23 cellular contexts compared by ENCODE assay signal in the genomic region with DNA sequence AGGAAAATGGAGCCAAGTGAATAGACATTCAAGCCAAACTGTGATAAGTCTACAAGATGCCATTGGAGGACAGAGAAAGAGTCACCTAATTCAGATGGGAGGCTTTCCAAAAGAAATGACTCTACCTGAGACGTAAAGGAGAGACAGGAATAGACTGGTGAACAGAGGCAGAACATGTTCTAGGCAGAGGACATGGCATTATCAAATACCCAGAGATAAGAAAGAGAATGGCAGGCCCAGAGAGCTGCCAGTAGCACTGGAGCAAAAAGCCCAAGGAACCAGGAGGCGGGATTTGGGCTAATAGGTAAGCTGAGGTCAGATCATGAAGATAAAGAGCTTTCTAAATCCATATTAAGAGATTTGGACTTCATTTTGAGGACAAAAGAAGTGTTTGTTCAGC.
DNase-seq lines count a peak whose midpoint lies in the region; ATAC-seq, FAIRE-seq and TF ChIP-seq lines count a peak whose summit lies in the region.
"Had no signal": no experiment of that assay in that cellular context is flagged by ENCODE, and none has a peak within 500 bp of the region (broad histone marks: within the 10 kb centered on the region; RNA-seq: fewer than 3 reads in every experiment).

No MANE protein-coding gene starts in this region.

- ATAC-seq in Right ventricle myocardium inferior (peak; percentile 82), right cardiac atrium (peak; percentile 49 to 64), HepG2 (no peak)
- ATAC-seq: GM23338, HCT116 had no signal

- H3K4me3 ChIP-seq in left ventricle myocardium inferior (no peak overlapping the region), right cardiac atrium (ENCODE audit: low read length) (no peak overlapping the region), HepG2 (replicated peaks in 1 of 3; ENCODE audit: insufficient read depth in 1 of 3, low read depth in 2 of 3, low read length in 3 of 3) (no peak overlapping the region), adrenal gland (no peak overlapping the region)
- H3K4me3 ChIP-seq: BLaER1, GM23338 had no signal

- no peak overlapping the region for H3K4me2 ChIP-seq in HepG2 (ENCODE audit: low read depth, low read length)
- H3K4me2 ChIP-seq: BLaER1, GM23338 had no signal

- TF ChIP-seq EP300 in HepG2 (IDR thresholded peaks at IDR 0.05; ENCODE audit: low read depth in 2 of 2, low read length in 2 of 2) (no peak), HepG2 (CRISPR knock-in tag; IDR thresholded peaks at IDR 0.05; ENCODE audit: borderline replicate concordance) (no peak)

- H3K79me2 ChIP-seq in HepG2 (ENCODE audit: insufficient read depth, low read length) = no peaks in the 10 kb centered on the region

- H3K9ac ChIP-seq in HepG2 (ENCODE audit: insufficient read depth, low read depth, low read length) = no peak overlapping the region
- H3K9ac ChIP-seq: BLaER1 had no signal

- TF ChIP-seq CTCF in left ventricle myocardium inferior (IDR thresholded peaks at IDR 0.05; ENCODE audit: borderline replicate concordance) = no peak
- TF ChIP-seq CTCF in HepG2 (CRISPR knock-in tag; IDR thresholded peaks at IDR 0.05) = no peak
- no peak for TF ChIP-seq CTCF in adrenal gland (IDR thresholded peaks at IDR 0.05)

- TF ChIP-seq POLR2A in HepG2 (IDR thresholded peaks at IDR 0.05; ENCODE audit: insufficient read depth in 1 of 2, low read depth in 2 of 2, low read length in 2 of 2) (no peak), adrenal gland (IDR thresholded peaks at IDR 0.05) (no peak)

- no peaks in the 10 kb centered on the region for H3K36me3 ChIP-seq in left ventricle myocardium inferior
- no peaks in the 10 kb centered on the region for H3K36me3 ChIP-seq in HepG2 (replicated peaks in 1 of 2; ENCODE audit: control insufficient read depth in 1 of 2, insufficient read depth in 2 of 2, low read length in 2 of 2)
- no peaks in the 10 kb centered on the region for H3K36me3 ChIP-seq in adrenal gland (replicated peaks in 1 of 2)
- H3K36me3 ChIP-seq: BLaER1 had no signal

- H3K4me1 ChIP-seq in left ventricle myocardium inferior (peaks cover 65% of the 10 kb centered on the region), right cardiac atrium (ENCODE audit: control insufficient read depth, insufficient read depth, low read length) (peaks cover 2% of the 10 kb centered on the region), HepG2 (ENCODE audit: insufficient read depth, low read length) (no peaks in the 10 kb centered on the region), adrenal gland (replicated peaks in 1 of 2) (no peaks in the 10 kb centered on the region)
- H3K4me1 ChIP-seq: BLaER1 had no signal

- DNase-seq in Right ventricle myocardium inferior (ENCODE audit: missing footprints) (no peak), cardiac septum (ENCODE audit: low spot score) (no peak), left ventricle myocardium inferior (no peak), right cardiac atrium (no peak), T1000 (lab: John Stamatoyannopoulos, UW) (no peak), HepG2 (ENCODE audit: low spot score) (no peak), adrenal gland (no peak), midbrain (lab: John Stamatoyannopoulos, UW) (no peak)
- DNase-seq: CD4-positive, alpha-beta T cell; CD8-positive, alpha-beta memory T cell; DMS 273 treated with DMSO at 0.1 percent for 48 hours; DMS79; EL; GDM1; H9 had no signal

- no peak for TF ChIP-seq RAD21 in HepG2 (CRISPR knock-in tag; IDR thresholded peaks at IDR 0.05)

- no peaks in the 10 kb centered on the region for H3K9me3 ChIP-seq in left ventricle myocardium inferior (replicated peaks)
- no peaks in the 10 kb centered on the region for H3K9me3 ChIP-seq in right cardiac atrium (ENCODE audit: control insufficient read depth, low read length)
- H3K9me3 ChIP-seq in HepG2 (ENCODE audit: low read length) = no peaks in the 10 kb centered on the region
- no peaks in the 10 kb centered on the region for H3K9me3 ChIP-seq in adrenal gland (replicated peaks in 1 of 3)
- H3K9me3 ChIP-seq: BLaER1 had no signal

- no peak overlapping the region for H2AFZ ChIP-seq in HepG2 (ENCODE audit: low read length)
- H2AFZ ChIP-seq: GM23338 had no signal

- in situ Hi-C loops in HepG2 (cut with HindIII; ENCODE audit: extremely low pct_ligation_motif_present, low pct_unique_long_range_greater_than_20kb) = no loop called here

- CTCF ChIA-PET in HepG2 (lab: Yijun Ruan, JAX; ENCODE audit: low intra/inter-chr PET ratio, low total read pairs) = no interaction called here

- no peak for FAIRE-seq in HepG2 (lab: Jason Lieb, UNC)
- FAIRE-seq: A204.1, D721Med, GM12891, GM18507 had no signal

- H3K27me3 ChIP-seq in left ventricle myocardium inferior (ENCODE audit: low read depth) (no peaks in the 10 kb centered on the region), right cardiac atrium (ENCODE audit: control insufficient read depth, insufficient read depth) (no peaks in the 10 kb centered on the region), HepG2 (ENCODE audit: control insufficient read depth in 1 of 2, insufficient read depth in 2 of 2, low read length in 2 of 2) (no peaks in the 10 kb centered on the region), adrenal gland (no peaks in the 10 kb centered on the region)
- H3K27me3 ChIP-seq: BLaER1 had no signal

- no peaks in the 10 kb centered on the region for H4K20me1 ChIP-seq in HepG2 (ENCODE audit: insufficient read depth, low read length)
- H4K20me1 ChIP-seq: BLaER1 had no signal

- 78% methylated on average over 2 of the region's 2 CpGs for WGBS in right cardiac atrium
- 7% methylated on average over 2 of the region's 2 CpGs for WGBS in HepG2 (ENCODE audit: low lambda C conversion rate)
- WGBS in adrenal gland, 4 donors = 85 to 88% (median 86%) methylated on average over 2 of the region's 2 CpGs

- H3K27ac ChIP-seq in left ventricle myocardium inferior (replicated peaks) = peak overlapping the region; percentile 78
- H3K27ac ChIP-seq in right cardiac atrium (ENCODE audit: low read length) = no peak overlapping the region
- no peak overlapping the region for H3K27ac ChIP-seq in HepG2 (ENCODE audit: extremely low read length, insufficient read depth, low read length)
- no peak overlapping the region for H3K27ac ChIP-seq in adrenal gland
- H3K27ac ChIP-seq: 22Rv1, BLaER1 had no signal

- POLR2A ChIA-PET in HepG2 (lab: Yijun Ruan, JAX) = no interaction called here

- intact Hi-C loops in Right ventricle myocardium inferior (cut with DNase I) = no loop called here
- intact Hi-C loops in cardiac septum (cut with DNase I) = no loop called here
- intact Hi-C loops in left ventricle myocardium inferior (cut with micrococcal nuclease) = no loop called here
- intact Hi-C loops in right cardiac atrium (cut with DNase I) = no loop called here
- intact Hi-C loops in HepG2 (cut with micrococcal nuclease; ENCODE audit: unreplicated experiment) = no loop called here
- intact Hi-C loops in adrenal gland (cut with DNase I) = no loop called here

- BruUV-seq in HepG2 (replicated peaks; lab: Mats Ljungman, UMichigan) = no TSS peak

TF ChIP-seq in HepG2, 621 proteins besides CTCF, POLR2A, EP300 and RAD21:
- TF ChIP-seq TOPORS (CRISPR knock-in tag; IDR thresholded peaks at IDR 0.05) = no peak
- TF ChIP-seq HCFC1 (IDR thresholded peaks at IDR 0.05; ENCODE audit: low read depth, low read length) = no peak
- no peak for TF ChIP-seq TAF1 (CRISPR knock-in tag; IDR thresholded peaks at IDR 0.05)
TF ChIP-seq in HepG2: peak in this region for 0.
